15 cellular contexts compared by ENCODE assay signal in the genomic region with DNA sequence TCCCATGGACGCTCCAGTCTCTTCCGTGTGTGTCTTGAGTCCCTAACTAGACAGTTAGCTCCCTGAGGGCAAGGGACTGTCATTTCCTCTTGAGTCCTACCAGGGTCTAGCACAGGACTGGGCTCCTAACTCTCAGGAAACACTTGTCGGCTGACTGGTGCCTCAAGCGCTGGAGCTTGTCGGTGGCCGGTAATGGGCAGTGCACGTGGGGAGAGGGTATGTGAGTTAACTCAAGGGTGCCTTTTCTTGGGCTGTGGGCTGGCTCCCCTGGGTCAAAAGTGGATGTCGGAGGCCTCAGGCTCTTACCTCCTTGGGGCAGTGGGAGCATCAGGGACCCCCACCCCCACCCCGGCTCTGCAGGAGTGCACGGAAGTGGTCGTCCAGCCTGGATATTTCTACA.
"Had no signal": no experiment of that assay in that cellular context is flagged by ENCODE, and none has a peak within 500 bp of the region (broad histone marks: within the 10 kb centered on the region; RNA-seq: fewer than 3 reads in every experiment).

No MANE protein-coding gene starts in this region.

- H3K36me3 ChIP-seq: left lung, vagina had no signal

- DNase-seq: activated CD4-positive, alpha-beta T cell treated with anti-CD3 and anti-CD28 coated beads for 48 hours; activated CD8-positive, alpha-beta T cell treated with anti-CD3 and anti-CD28 coated beads, Interleukin-2, amount 10 ng/mL, durations not matched to agents 7 days and 5 days; esophagus squamous epithelium; foreskin fibroblast; retina; T-helper 9 cell had no signal

- H3K9me3 Mint-ChIP-seq: activated T-helper 17 cell treated with anti-CD3 and anti-CD28 coated beads, Interleukin-2, amount 50 U/mL, for 72 hours had no signal

- H3K4me3 ChIP-seq: ascending aorta, esophagus squamous epithelium, left lung, skin epidermis, tibial nerve, vagina had no signal

- ATAC-seq: activated CD8-positive, alpha-beta T cell treated with anti-CD3 and anti-CD28 coated beads, Interleukin-2, amount 10 ng/mL, durations not matched to agents 7 days and 5 days; activated T-helper 17 cell treated with anti-CD3 and anti-CD28 coated beads, Interleukin-2, amount 50 U/mL, for 72 hours; left lung had no signal

- H3K27me3 ChIP-seq: ascending aorta, esophagus squamous epithelium, left lung, tibial nerve, vagina had no signal

- H3K9me3 ChIP-seq: ascending aorta, esophagus squamous epithelium, left lung, tibial nerve, vagina had no signal

- FAIRE-seq: bronchial epithelial cell, islet of Langerhans had no signal

- H3K4me1 ChIP-seq: left lung, vagina had no signal

- H3K27me3 Mint-ChIP-seq: activated T-helper 17 cell treated with anti-CD3 and anti-CD28 coated beads, Interleukin-2, amount 50 U/mL, for 72 hours had no signal

- H3K27ac ChIP-seq: ascending aorta, left lung, skin epidermis, vagina, VCaP had no signal

- H3K4me3 Mint-ChIP-seq: activated CD8-positive, alpha-beta T cell treated with anti-CD3 and anti-CD28 coated beads, Interleukin-2, amount 10 ng/mL, durations not matched to agents 7 days and 5 days; activated T-helper 17 cell treated with anti-CD3 and anti-CD28 coated beads, Interleukin-2, amount 50 U/mL, for 72 hours had no signal
